Comparison of ENCODE assay signal across 15 cellular contexts in the genomic region with DNA sequence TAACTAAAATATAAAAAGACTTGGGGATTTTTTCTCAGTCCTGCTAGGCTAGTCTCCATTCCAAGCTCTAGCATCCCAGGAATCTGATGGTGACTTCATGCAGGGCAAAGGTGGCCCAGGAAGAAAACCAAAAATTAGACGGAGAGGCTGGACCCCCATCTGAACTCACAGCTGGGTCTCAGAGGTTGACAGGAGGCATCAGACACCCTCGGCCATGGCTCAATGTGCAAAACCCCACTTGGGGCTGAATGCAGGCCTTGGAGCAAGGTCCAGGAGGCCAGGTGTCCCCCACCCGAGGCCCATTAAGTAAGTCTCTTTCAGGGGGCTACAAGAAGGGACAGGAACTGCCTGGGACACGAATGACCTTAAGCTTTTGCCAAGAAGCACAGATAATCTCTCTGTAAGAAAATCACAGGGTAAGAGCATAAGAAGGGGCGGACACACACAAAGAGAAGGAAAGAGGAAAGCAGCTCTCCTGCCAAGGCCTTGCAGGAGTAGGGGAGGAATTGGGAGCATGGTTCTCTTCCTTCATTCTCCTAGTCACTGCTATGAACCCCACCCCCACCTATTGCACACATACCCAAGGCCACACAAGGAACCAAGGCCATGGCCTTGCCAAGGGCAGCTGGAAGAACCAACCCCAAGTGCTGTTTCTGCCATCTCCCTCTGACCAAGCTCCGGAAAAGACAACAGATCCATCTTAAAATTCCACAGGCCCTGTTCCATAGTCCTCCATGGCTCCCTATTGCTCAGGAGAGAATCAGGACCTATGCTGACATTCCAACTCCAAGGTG. TPM values are rescaled to one million over a fixed set of nuclear protein-coding genes. Genes with fewer than 3 reads are reported as not detected.
DNase-seq lines count a peak whose midpoint lies in the region; ATAC-seq and TF ChIP-seq lines count a peak whose summit lies in the region.
"Had no signal": no experiment of that assay in that cellular context is flagged by ENCODE, and none has a peak within 500 bp of the region (broad histone marks: within the 10 kb centered on the region; RNA-seq: fewer than 3 reads in every experiment).

No MANE protein-coding gene starts in this region.

- TF ChIP-seq CTCF in breast epithelium (IDR thresholded peaks at IDR 0.05): no peak
- no peak for TF ChIP-seq CTCF in mammary epithelial cell (conservative IDR thresholded peaks at IDR 0.05 in 1 of 2, IDR thresholded peaks at IDR 0.05 in 1 of 2; ENCODE audit: extremely low read depth in 1 of 2, insufficient read depth in 1 of 2, low read depth in 1 of 2, low read length in 2 of 2)
- TF ChIP-seq CTCF in endothelial cell (IDR thresholded peaks at IDR 0.05; ENCODE audit: unreplicated experiment): no peak
- no peak for TF ChIP-seq CTCF in osteoblast (IDR thresholded peaks at IDR 0.05; ENCODE audit: extremely low read depth, low read depth, low read length)
- no peak for TF ChIP-seq CTCF in uterus (IDR thresholded peaks at IDR 0.05)
- no peak for TF ChIP-seq CTCF in heart left ventricle (IDR thresholded peaks at IDR 0.05)
- no peak for TF ChIP-seq CTCF in WTC11 (IDR thresholded peaks at IDR 0.05)

- H3K4me3 ChIP-seq in breast epithelium (no peak overlapping the region), mammary epithelial cell (replicated peaks in 1 of 3; ENCODE audit: insufficient read depth in 1 of 3, low read depth in 2 of 3, low read length in 3 of 3) (no peak overlapping the region), osteoblast (ENCODE audit: insufficient read depth, low read length) (no peak overlapping the region), uterus (no peak overlapping the region), heart left ventricle (no peak overlapping the region)
- H3K4me3 ChIP-seq: prostate gland, vagina had no signal

- H3K36me3 Mint-ChIP-seq in endothelial cell (ENCODE audit: low read depth, unreplicated experiment) (peaks cover 14% of the 10 kb centered on the region), WTC11 (no peaks in the 10 kb centered on the region)
- H3K36me3 Mint-ChIP-seq: activated CD8-positive, alpha-beta memory T cell treated with anti-CD3 and anti-CD28 coated beads, Interleukin-2, amount 10 ng/mL, durations not matched to agents 7 days and 5 days had no signal

- H3K27ac ChIP-seq in breast epithelium (peak overlapping the region; percentile 74 to 83), mammary epithelial cell (ENCODE audit: insufficient read depth, low read depth, low read length) (no peak overlapping the region), osteoblast (ENCODE audit: low read depth, low read length) (peak overlapping the region; percentile 82), uterus (peak overlapping the region; percentile 53 to 56), heart left ventricle (peak overlapping the region in 3 of 12 donors; percentile 17 to 49 (median 30))
- H3K27ac ChIP-seq: prostate gland, vagina had no signal

- no peak overlapping the region for H3K4me2 ChIP-seq in mammary epithelial cell (ENCODE audit: insufficient read depth, low read depth, low read length)
- peak overlapping the region; percentile 67 for H3K4me2 ChIP-seq in osteoblast (ENCODE audit: insufficient read depth, low read length)

- H3K9me3 ChIP-seq in breast epithelium: no peaks in the 10 kb centered on the region
- no peaks in the 10 kb centered on the region for H3K9me3 ChIP-seq in mammary epithelial cell (replicated peaks; ENCODE audit: insufficient read depth, low read length)
- H3K9me3 ChIP-seq in osteoblast (ENCODE audit: low read depth, low read length): no peaks in the 10 kb centered on the region
- no peaks in the 10 kb centered on the region for H3K9me3 ChIP-seq in uterus
- no peaks in the 10 kb centered on the region for H3K9me3 ChIP-seq in heart left ventricle
- H3K9me3 ChIP-seq: prostate gland, vagina had no signal

- CTCF ChIA-PET in mammary epithelial cell (lab: Charles Lee; ENCODE audit: low non-redundant PET): no interaction called here
- CTCF ChIA-PET in WTC11 (lab: Charles Lee): interaction anchor here (0.7 to 0.9 kb wide), 2 partner anchors 31 to 41 kb away, joined by 3 to 4 read pairs; a partner anchor contains a TSS

- POLR2A ChIA-PET in WTC11 (lab: Charles Lee): no interaction called here

- H3K36me3 ChIP-seq in breast epithelium (no peaks in the 10 kb centered on the region), mammary epithelial cell (ENCODE audit: insufficient read depth, low read length) (no peaks in the 10 kb centered on the region), osteoblast (ENCODE audit: insufficient read depth, low read length) (peaks cover 55% of the 10 kb centered on the region), uterus (no peaks in the 10 kb centered on the region), heart left ventricle (peaks cover 0 to 3% (median 0%) of the 10 kb centered on the region in 9 donors)
- H3K36me3 ChIP-seq: prostate gland, vagina had no signal

- BruUV-seq in mammary epithelial cell (replicated peaks; lab: Mats Ljungman, UMichigan): no TSS peak

- H2AFZ ChIP-seq in mammary epithelial cell (ENCODE audit: low read depth, low read length) (no peak overlapping the region), osteoblast (ENCODE audit: low read length) (no peak overlapping the region)

- dilution Hi-C loops in mammary epithelial cell (cut with HindIII; ENCODE audit: low sequenced_read_pairs): loop anchor here (5.0 kb wide), 1 partner anchor 37 kb away; no protein-coding TSS in a partner anchor

- no peaks in the 10 kb centered on the region for H3K27me3 ChIP-seq in breast epithelium
- no peaks in the 10 kb centered on the region for H3K27me3 ChIP-seq in mammary epithelial cell (ENCODE audit: insufficient read depth, low read length)
- H3K27me3 ChIP-seq in osteoblast (ENCODE audit: insufficient read depth, low read length): no peaks in the 10 kb centered on the region
- no peaks in the 10 kb centered on the region for H3K27me3 ChIP-seq in uterus
- H3K27me3 ChIP-seq in heart left ventricle: no peaks in the 10 kb centered on the region
- H3K27me3 ChIP-seq: vagina had no signal

- no peak overlapping the region for H3K9ac ChIP-seq in mammary epithelial cell (ENCODE audit: insufficient read depth, low read length)

- peaks cover 62% of the 10 kb centered on the region for H3K4me1 Mint-ChIP-seq in endothelial cell (ENCODE audit: unreplicated experiment)
- peaks cover 59% of the 10 kb centered on the region for H3K4me1 Mint-ChIP-seq in WTC11

- H3K4me1 ChIP-seq in breast epithelium (peaks cover 5% of the 10 kb centered on the region in 2 donors), mammary epithelial cell (ENCODE audit: insufficient read depth, low read length) (peaks cover 60% of the 10 kb centered on the region), osteoblast (ENCODE audit: insufficient read depth, low read length) (peaks cover 98% of the 10 kb centered on the region), uterus (peaks cover 3 to 26% of the 10 kb centered on the region in 2 donors), heart left ventricle (peaks cover 8 to 89% (median 72%) of the 10 kb centered on the region in 12 donors)

- in situ Hi-C loops in mammary epithelial cell (cut with MboI; ENCODE audit: low sequenced_read_pairs in 2 of 2): no loop called here

- intact Hi-C loops in breast epithelium (cut with DNase I; ENCODE audit: low total_unique reads) (loop anchor here (1.0 kb wide), 1 partner anchor 40 kb away; no protein-coding TSS in a partner anchor), mammary epithelial cell (cut with micrococcal nuclease) (no loop called here), uterus (cut with DNase I; ENCODE audit: low total_unique reads) (no loop called here), heart left ventricle (cut with DNase I) (no loop called here)

- H3K4me3 Mint-ChIP-seq in endothelial cell (ENCODE audit: unreplicated experiment) (no peak overlapping the region), WTC11 (no peak overlapping the region)
- H3K4me3 Mint-ChIP-seq: activated CD8-positive, alpha-beta memory T cell treated with anti-CD3 and anti-CD28 coated beads, Interleukin-2, amount 10 ng/mL, durations not matched to agents 7 days and 5 days had no signal

- H3K79me2 ChIP-seq in mammary epithelial cell (ENCODE audit: insufficient read depth, low read length) (peaks cover 78% of the 10 kb centered on the region), osteoblast (ENCODE audit: insufficient read depth, low read length) (peaks cover 99% of the 10 kb centered on the region)

- ATAC-seq in heart left ventricle: no peak
- ATAC-seq in WTC11: no peak
- ATAC-seq: activated CD8-positive, alpha-beta memory T cell treated with anti-CD3 and anti-CD28 coated beads, Interleukin-2, amount 10 ng/mL, durations not matched to agents 7 days and 5 days had no signal

- DNase-seq in breast epithelium (ENCODE audit: low spot score in 2 of 2) (no peak), mammary epithelial cell (no peak), endothelial cell (ENCODE audit: low spot score) (no peak), osteoblast (ENCODE audit: insufficient read length, low spot score, missing footprints) (no peak), uterus (no peak), heart left ventricle (no peak), WTC11 (ENCODE audit: low spot score) (no peak)
- DNase-seq in stimulated activated naive CD4-positive, alpha-beta T cell (lab: John Stamatoyannopoulos, UW): no peak
- DNase-seq: activated CD8-positive, alpha-beta memory T cell treated with anti-CD3 and anti-CD28 coated beads, Interleukin-2, amount 10 ng/mL, durations not matched to agents 7 days and 5 days; activated naive CD4-positive, alpha-beta T cell treated with Interleukin-2 at 50 U/mL for 16 hours; COR-L47; KBM-7; NCI-H1436 treated with DMSO at 0.1 percent for 48 hours had no signal

- H3K9me3 Mint-ChIP-seq in endothelial cell (ENCODE audit: unreplicated experiment) (no peaks in the 10 kb centered on the region), WTC11 (no peaks in the 10 kb centered on the region)

- H3K27me3 Mint-ChIP-seq in endothelial cell (ENCODE audit: unreplicated experiment): peaks cover 12% of the 10 kb centered on the region
- H3K27me3 Mint-ChIP-seq in WTC11 (ENCODE audit: low read depth): no peaks in the 10 kb centered on the region
- H3K27me3 Mint-ChIP-seq: activated CD8-positive, alpha-beta memory T cell treated with anti-CD3 and anti-CD28 coated beads, Interleukin-2, amount 10 ng/mL, durations not matched to agents 7 days and 5 days had no signal

- H3K27ac Mint-ChIP-seq in endothelial cell (ENCODE audit: unreplicated experiment): peak overlapping the region; percentile 68
- H3K27ac Mint-ChIP-seq in WTC11: no peak overlapping the region
- H3K27ac Mint-ChIP-seq: activated CD8-positive, alpha-beta memory T cell treated with anti-CD3 and anti-CD28 coated beads, Interleukin-2, amount 10 ng/mL, durations not matched to agents 7 days and 5 days had no signal

- no peaks in the 10 kb centered on the region for H4K20me1 ChIP-seq in mammary epithelial cell (ENCODE audit: insufficient read depth, low read length)
- H4K20me1 ChIP-seq in osteoblast (ENCODE audit: insufficient read depth, low read length): peaks cover 7% of the 10 kb centered on the region

- TF ChIP-seq POLR2A in breast epithelium (IDR thresholded peaks at IDR 0.05) (no peak), uterus (IDR thresholded peaks at IDR 0.05) (no peak), heart left ventricle (IDR thresholded peaks at IDR 0.05) (no peak)

- WGBS in mammary epithelial cell (ENCODE audit: low coverage, missing lambda C conversion rate): 94% methylated on average over 6 of the region's 6 CpGs
- 73 to 85% (median 79%) methylated on average over 6 of the region's 6 CpGs for WGBS in heart left ventricle, 4 donors

RNA-seq across cellular contexts. Expression of a gene that starts 31.6 kb away (rescaled TPM):
- total RNA-seq in breast epithelium: 10 to 100 TPM; 11.9 to 33.0 (median 24.3) TPM
- 10 to 100 TPM; 12.5 to 16.9 TPM for total RNA-seq in mammary epithelial cell
- 13.8 TPM for polyA plus RNA-seq in mammary epithelial cell
- 39.2 TPM for polyA minus RNA-seq in mammary epithelial cell
- 29.4 TPM for total RNA-seq in endothelial cell (ENCODE audit: unreplicated experiment)
- total RNA-seq in osteoblast: 129 and 155 TPM in 2 replicates
- total RNA-seq in uterus: 10 to 100 TPM in 2 of 4 donors, 1 to 10 TPM in 2; 3.8 to 33.2 (median 17.6) TPM
- 10 to 100 TPM in 7 of 9 donors, 1 to 10 TPM in 2; 9.8 to 19.0 (median 12.1) TPM for total RNA-seq in heart left ventricle
- polyA plus RNA-seq in heart left ventricle: 10 to 100 TPM in 1 of 2 donors, 1 to 10 TPM in 1; 4.7 to 13.8 TPM
- 13.4 to 14.4 TPM (median 13.5 TPM) in 3 replicates for total RNA-seq in WTC11 (2021)
